Comparison of ENCODE assay signal across 8 cellular contexts in the genomic region with DNA sequence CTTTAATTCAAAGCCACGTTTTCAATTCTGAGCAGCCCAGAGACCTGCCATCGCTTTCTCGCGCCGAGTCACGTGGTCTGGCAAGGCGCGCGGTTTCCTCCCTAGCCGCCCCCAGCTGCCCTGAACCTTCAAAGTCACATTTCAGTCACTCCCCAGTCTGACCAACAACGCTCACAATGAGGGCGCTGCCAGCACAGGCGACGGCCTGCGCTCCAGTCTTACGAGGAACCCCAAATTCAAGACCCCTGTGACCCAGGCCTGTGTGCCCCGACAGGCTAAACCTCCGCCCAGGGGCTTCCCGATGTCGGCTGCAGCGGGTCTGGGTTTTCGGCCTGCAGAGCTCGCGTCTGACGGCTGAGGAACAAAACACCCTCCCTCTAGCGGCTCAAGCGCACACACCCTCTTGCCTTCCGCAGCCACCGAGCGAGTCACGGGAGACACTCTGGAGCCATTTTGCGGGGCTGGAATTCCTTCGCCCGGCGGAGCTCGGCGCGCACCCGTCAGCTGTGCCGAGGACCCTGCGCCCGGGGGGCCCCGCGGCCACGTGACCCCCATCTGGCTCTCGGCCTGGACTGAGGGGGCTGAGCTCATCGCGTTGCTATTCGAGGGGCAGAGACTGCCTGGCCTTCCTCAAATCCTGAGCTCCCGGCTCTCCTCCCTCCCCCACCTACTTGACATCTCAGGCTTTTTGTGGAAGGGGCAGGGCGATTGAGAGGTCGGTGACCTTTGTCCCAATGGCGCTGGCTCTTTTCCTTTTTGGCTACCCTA.
A peak's percentile ranks its signal among the peaks of the same experiment; 100 is the strongest.
DNase-seq lines count a peak whose midpoint lies in the region; ATAC-seq and TF ChIP-seq lines count a peak whose summit lies in the region.

No MANE protein-coding gene starts in this region.

- H3K4me2 ChIP-seq in OCI-LY7 (ENCODE audit: low read length), result peak overlapping the region; percentile 44; the same call in 1 of the 2 replicates

- H3K4me1 Mint-ChIP-seq in natural killer cell treated with Interleukin-12 subunit alpha and Interleukin-12 subunit beta and Interleukin-15 and Interleukin-18, amount 100 ng/mL, for 72 hours (ENCODE audit: low read depth in 2 of 2), result peaks cover 31 to 35% of the 10 kb centered on the region in 2 donors
- H3K4me1 Mint-ChIP-seq in stimulated activated naive B cell treated with anti-CD40 and anti-IgM and Interleukin-4, amounts not matched to agents 10 μg/mL and 1 μg/mL and 100 μg/mL, for 72 hours, result peaks cover 13 to 25% of the 10 kb centered on the region in 2 donors

- H2AFZ ChIP-seq in OCI-LY7 (ENCODE audit: low read length), result no peak overlapping the region

- H3K4me3 Mint-ChIP-seq in natural killer cell treated with Interleukin-12 subunit alpha and Interleukin-12 subunit beta and Interleukin-15 and Interleukin-18, amount 100 ng/mL, for 72 hours, result peak overlapping the region; percentile 80
- H3K4me3 Mint-ChIP-seq in stimulated activated naive B cell treated with anti-CD40 and anti-IgM and Interleukin-4, amounts not matched to agents 10 μg/mL and 1 μg/mL and 100 μg/mL, for 72 hours, result peak overlapping the region; percentile 85 to 94

- peak overlapping the region; percentile 31 to 38 for H3K27ac Mint-ChIP-seq in natural killer cell treated with Interleukin-12 subunit alpha and Interleukin-12 subunit beta and Interleukin-15 and Interleukin-18, amount 100 ng/mL, for 72 hours
- H3K27ac Mint-ChIP-seq in stimulated activated naive B cell treated with anti-CD40 and anti-IgM and Interleukin-4, amounts not matched to agents 10 μg/mL and 1 μg/mL and 100 μg/mL, for 72 hours, result peak overlapping the region; percentile 89

- TF ChIP-seq CTCF in C4-2B (conservative IDR thresholded peaks at IDR 0.05) (peak; percentile 30), OCI-LY7 (conservative IDR thresholded peaks at IDR 0.05; ENCODE audit: low read length) (no peak), fibroblast of the aortic adventitia (IDR thresholded peaks at IDR 0.05; ENCODE audit: insufficient read depth, low read length) (peak; percentile 77)

- POLR2A ChIA-PET in OCI-LY7 (lab: Charles Lee), result interaction anchor here (1.1 kb wide), 1 partner anchor 10 kb away, joined by 3 read pairs; no protein-coding TSS in a partner anchor

- no peaks in the 10 kb centered on the region for H3K79me2 ChIP-seq in OCI-LY7 (ENCODE audit: insufficient read depth, low read depth, low read length)

- no peaks in the 10 kb centered on the region for H4K20me1 ChIP-seq in OCI-LY7 (ENCODE audit: insufficient read depth, low read length)

- DNase-seq in OCI-LY7 (ENCODE audit: low spot score) (no peak), fibroblast of the aortic adventitia (ENCODE audit: low read depth) (peak; percentile 98)
- DNase-seq in activated T-helper 9 cell treated with anti-CD3 and anti-CD28 coated beads, Interleukin-2, amount 50 U/mL, for 16 hours (ENCODE audit: low read depth), result peak; percentile 59
- peak; percentile 75 for DNase-seq in natural killer cell treated with Interleukin-12 subunit alpha and Interleukin-12 subunit beta and Interleukin-15 and Interleukin-18, amount 100 ng/mL, for 72 hours (ENCODE audit: low spot score)
- DNase-seq in stimulated activated naive B cell treated with anti-CD40 and anti-IgM and Interleukin-4, amounts not matched to agents 10 μg/mL and 1 μg/mL and 100 μg/mL, for 72 hours, result peak; percentile 69

- H3K27me3 Mint-ChIP-seq in natural killer cell treated with Interleukin-12 subunit alpha and Interleukin-12 subunit beta and Interleukin-15 and Interleukin-18, amount 100 ng/mL, for 72 hours, result no peaks in the 10 kb centered on the region
- no peaks in the 10 kb centered on the region for H3K27me3 Mint-ChIP-seq in stimulated activated naive B cell treated with anti-CD40 and anti-IgM and Interleukin-4, amounts not matched to agents 10 μg/mL and 1 μg/mL and 100 μg/mL, for 72 hours

- no peaks in the 10 kb centered on the region for H3K36me3 ChIP-seq in OCI-LY7 (ENCODE audit: insufficient read depth, low read length)

- intact Hi-C loops in OCI-LY7 (cut with micrococcal nuclease; ENCODE audit: unreplicated experiment), result loop anchor here (10.0 kb wide), 1 partner anchor 185 kb away; no protein-coding TSS in a partner anchor

- H3K36me3 Mint-ChIP-seq in natural killer cell treated with Interleukin-12 subunit alpha and Interleukin-12 subunit beta and Interleukin-15 and Interleukin-18, amount 100 ng/mL, for 72 hours, result peaks cover 15% of the 10 kb centered on the region
- H3K36me3 Mint-ChIP-seq in stimulated activated naive B cell treated with anti-CD40 and anti-IgM and Interleukin-4, amounts not matched to agents 10 μg/mL and 1 μg/mL and 100 μg/mL, for 72 hours, result peaks cover 4 to 5% of the 10 kb centered on the region in 2 donors

- no TSS peak for BruUV-seq in OCI-LY7 (replicated peaks; lab: Mats Ljungman, UMichigan)

- H3K9me2 ChIP-seq in OCI-LY7 (ENCODE audit: insufficient read depth, low read length), result no peaks in the 10 kb centered on the region

- H3K4me1 ChIP-seq in OCI-LY7 (ENCODE audit: insufficient read depth, low read length, poor library complexity, severe bottlenecking), result no peaks in the 10 kb centered on the region

- peak; percentile 97 for ATAC-seq in GM19395 (IDR thresholded peaks at IDR 0.05; ENCODE audit: unreplicated experiment)
- ATAC-seq in HG03521 (IDR thresholded peaks at IDR 0.05; ENCODE audit: unreplicated experiment), result peak; percentile 83
- peak; percentile 89 to 90 for ATAC-seq in natural killer cell treated with Interleukin-12 subunit alpha and Interleukin-12 subunit beta and Interleukin-15 and Interleukin-18, amount 100 ng/mL, for 72 hours
- ATAC-seq in stimulated activated naive B cell treated with anti-CD40 and anti-IgM and Interleukin-4, amounts not matched to agents 10 μg/mL and 1 μg/mL and 100 μg/mL, for 72 hours (replicated peaks), result peak; percentile 92 to 93

- no peaks in the 10 kb centered on the region for H3K9me3 ChIP-seq in OCI-LY7 (ENCODE audit: low read length)

- no peaks in the 10 kb centered on the region for H3K9me3 Mint-ChIP-seq in natural killer cell treated with Interleukin-12 subunit alpha and Interleukin-12 subunit beta and Interleukin-15 and Interleukin-18, amount 100 ng/mL, for 72 hours
- no peaks in the 10 kb centered on the region for H3K9me3 Mint-ChIP-seq in stimulated activated naive B cell treated with anti-CD40 and anti-IgM and Interleukin-4, amounts not matched to agents 10 μg/mL and 1 μg/mL and 100 μg/mL, for 72 hours

- H3K27ac ChIP-seq in C4-2B (peak overlapping the region; percentile 58), OCI-LY7 (ENCODE audit: low read depth, low read length, poor library complexity, severe bottlenecking) (no peak overlapping the region)

- CTCF ChIA-PET in OCI-LY7 (lab: Charles Lee; ENCODE audit: unreplicated experiment), result no interaction called here

- H3K4me3 ChIP-seq in OCI-LY7 (ENCODE audit: low read depth, low read length, poor library complexity, severe bottlenecking) (no peak overlapping the region), fibroblast of the aortic adventitia (ENCODE audit: low read depth, low read length) (peak overlapping the region; percentile 54)
